9 cellular contexts compared by ENCODE assay signal in genomic region chr16:85025781-85026653, GRCh38. TPM values are rescaled to one million over a fixed set of nuclear protein-coding genes. Genes with fewer than 3 reads are reported as not detected.
DNase-seq lines count a peak whose midpoint lies in the region; ATAC-seq and TF ChIP-seq lines count a peak whose summit lies in the region.
"Had no signal": no experiment of that assay in that cellular context is flagged by ENCODE, and none has a peak within 500 bp of the region (broad histone marks: within the 10 kb centered on the region; RNA-seq: fewer than 3 reads in every experiment).

No MANE protein-coding gene starts in this region.

- peaks cover 7% of the 10 kb centered on the region; the same call in 1 of the 2 replicates for H3F3A ChIP-seq in OCI-LY1 (ENCODE audit: insufficient read depth, low read length)

- peaks cover 5% of the 10 kb centered on the region; the same call in 1 of the 2 replicates for H3K27me3 ChIP-seq in OCI-LY1 (ENCODE audit: insufficient read depth, low read length)
- H3K27me3 ChIP-seq in endodermal cell (ENCODE audit: control insufficient read depth, insufficient read depth, low read length, poor library complexity, severe bottlenecking), result peaks cover 13% of the 10 kb centered on the region

- no peaks in the 10 kb centered on the region for H3K36me3 ChIP-seq in HEK293 (ENCODE audit: control insufficient read depth in 2 of 2, insufficient read depth in 1 of 2, low read length in 2 of 2)
- H3K36me3 ChIP-seq in OCI-LY1 (ENCODE audit: insufficient read depth, low read length), result no peaks in the 10 kb centered on the region
- no peaks in the 10 kb centered on the region for H3K36me3 ChIP-seq in endodermal cell (ENCODE audit: control insufficient read depth, insufficient read depth, low read length)

- H3K27ac ChIP-seq in HEK293 (ENCODE audit: extremely low read depth, low read depth, low read length) (no peak overlapping the region), OCI-LY1 (ENCODE audit: low read depth, low read length, poor library complexity, severe bottlenecking) (no peak overlapping the region), endodermal cell (ENCODE audit: low read depth, low read length) (no peak overlapping the region)

- ATAC-seq in HG02981 (IDR thresholded peaks at IDR 0.05; ENCODE audit: unreplicated experiment), result no peak

- peak overlapping the region; percentile 28; the same call in 1 of the 2 replicates for H3K4me2 ChIP-seq in OCI-LY1 (ENCODE audit: low read length)

- CTCF ChIA-PET in HEK293 (lab: Yijun Ruan, JAX), result interaction anchor here (1.0 to 2.0 kb wide), 3 partner anchors 10 to 30 kb away, joined by 3 to 7 read pairs (median 6); no protein-coding TSS in a partner anchor
- CTCF ChIA-PET in GM10248 (lab: Yijun Ruan, JAX), result interaction anchor here (0.7 to 2.5 kb wide), 5 partner anchors 9 to 61 kb away, joined by 3 to 21 read pairs (median 5); no protein-coding TSS in a partner anchor

- 90 to 93% methylated on average over 6 to 8 of the region's 8 CpGs for WGBS in endodermal cell (ENCODE audit: insufficient coverage in 1 of 2, insufficient read length in 1 of 2), 2 experiments

- H3K9me2 ChIP-seq in OCI-LY1 (ENCODE audit: low read depth, low read length), result no peaks in the 10 kb centered on the region

- no peaks in the 10 kb centered on the region for H3K79me2 ChIP-seq in OCI-LY1 (ENCODE audit: insufficient read depth, low read length)

- H3K9ac ChIP-seq in OCI-LY1 (ENCODE audit: low read length), result peak overlapping the region; percentile 21; the same call in 1 of the 2 replicates
- H3K9ac ChIP-seq in endodermal cell (ENCODE audit: extremely low read depth, low read length, poor library complexity, severe bottlenecking), result no peak overlapping the region

- H2AFZ ChIP-seq in OCI-LY1 (ENCODE audit: low read length), result no peak overlapping the region

- H4K20me1 ChIP-seq in OCI-LY1 (ENCODE audit: insufficient read depth, low read length), result no peaks in the 10 kb centered on the region

- peaks cover 14% of the 10 kb centered on the region for H3K27me3 Mint-ChIP-seq in endodermal cell (ENCODE audit: insufficient read depth)
- H3K27me3 Mint-ChIP-seq in progenitor cell of endocrine pancreas, result peaks cover 9% of the 10 kb centered on the region

- DNase-seq in endodermal cell (no peak), progenitor cell of endocrine pancreas (ENCODE audit: low spot score, unreplicated experiment) (no peak), germinal center (ENCODE audit: low spot score) (no peak), GM10248 (ENCODE audit: extremely low spot score) (no peak)
- DNase-seq: head of caudate nucleus, NCI-H774 had no signal

- H3K4me1 ChIP-seq in HEK293 (ENCODE audit: control insufficient read depth, insufficient read depth, low read length) (peaks cover 16% of the 10 kb centered on the region), OCI-LY1 (ENCODE audit: insufficient read depth, low read length, severe bottlenecking) (peaks cover 35% of the 10 kb centered on the region), endodermal cell (ENCODE audit: control insufficient read depth, insufficient read depth, low read length) (no peaks in the 10 kb centered on the region)

- no peak overlapping the region for H3K27ac Mint-ChIP-seq in endodermal cell
- H3K27ac Mint-ChIP-seq in progenitor cell of endocrine pancreas, result no peak overlapping the region

- H3K9me3 ChIP-seq in HEK293 (ENCODE audit: control insufficient read depth, insufficient read depth, low read depth, low read length) (no peaks in the 10 kb centered on the region), OCI-LY1 (ENCODE audit: low read length) (0 out of 2 replicates have a peak, but pooled peaks cover 3% of the 10 kb centered on the region), endodermal cell (ENCODE audit: control insufficient read depth, low read length) (no peaks in the 10 kb centered on the region)

- H3K4me3 ChIP-seq in HEK293 (ENCODE audit: low read depth, low read length), result no peak overlapping the region
- no peak overlapping the region for H3K4me3 ChIP-seq in OCI-LY1 (ENCODE audit: low read depth, low read length, poor library complexity, severe bottlenecking)
- no peak overlapping the region for H3K4me3 ChIP-seq in endodermal cell (ENCODE audit: low read length)

- POLR2A ChIA-PET in HEK293 (lab: Yijun Ruan, JAX) (interaction anchor here (3.3 kb wide), 1 partner anchor 14 kb away, joined by 25 read pairs; the partner anchor contains the start of gene ZDHHC7), GM10248 (lab: Yijun Ruan, JAX) (no interaction called here)

- TF ChIP-seq CTCF in HEK293 (tag by site-specific recombination; IDR thresholded peaks at IDR 0.05), result no peak
- no peak for TF ChIP-seq CTCF in OCI-LY1 (IDR thresholded peaks at IDR 0.05; ENCODE audit: low read length)
- TF ChIP-seq CTCF in endodermal cell (conservative IDR thresholded peaks at IDR 0.05), result no peak
- no peak for TF ChIP-seq CTCF in progenitor cell of endocrine pancreas (IDR thresholded peaks at IDR 0.05; ENCODE audit: unreplicated experiment)
- no peak for TF ChIP-seq CTCF in GM10248 (IDR thresholded peaks at IDR 0.05; ENCODE audit: control extremely low read depth, extremely low read depth, low read depth, missing control alignments)

- H3K4me1 Mint-ChIP-seq in endodermal cell (peaks cover 19% of the 10 kb centered on the region), progenitor cell of endocrine pancreas (ENCODE audit: low read depth) (peaks cover 18% of the 10 kb centered on the region)

- H3K36me3 Mint-ChIP-seq in endodermal cell (ENCODE audit: low read depth) (no peaks in the 10 kb centered on the region), progenitor cell of endocrine pancreas (ENCODE audit: insufficient read depth) (no peaks in the 10 kb centered on the region)

- H3K4me3 Mint-ChIP-seq in endodermal cell (peak overlapping the region; percentile 76), progenitor cell of endocrine pancreas (ENCODE audit: low read depth) (peak overlapping the region; percentile 85)

- no peaks in the 10 kb centered on the region for H3K9me3 Mint-ChIP-seq in endodermal cell
- peaks cover 2% of the 10 kb centered on the region for H3K9me3 Mint-ChIP-seq in progenitor cell of endocrine pancreas (ENCODE audit: low read depth)

TF ChIP-seq in HEK293, 187 proteins besides CTCF, POLR2A, EP300 and RAD21:
- TF ChIP-seq ZNF473 (tag by site-specific recombination; IDR thresholded peaks at IDR 0.05) (no peak), ZNF341 (tag by site-specific recombination; IDR thresholded peaks at IDR 0.05; ENCODE audit: low read depth) (no peak), ZNF266 (tag by site-specific recombination; IDR thresholded peaks at IDR 0.05; ENCODE audit: low read depth) (no peak), ZNF157 (tag by site-specific recombination; IDR thresholded peaks at IDR 0.05) (no peak), KLF1 (tag by site-specific recombination; IDR thresholded peaks at IDR 0.05) (peak; percentile 51), ZNF394 (tag by site-specific recombination; IDR thresholded peaks at IDR 0.05; ENCODE audit: borderline replicate concordance) (no peak), ZNF112 (tag by site-specific recombination; IDR thresholded peaks at IDR 0.05) (no peak), KLF8 (tag by site-specific recombination; IDR thresholded peaks at IDR 0.05) (no peak)
- TF ChIP-seq, protein P1, sequence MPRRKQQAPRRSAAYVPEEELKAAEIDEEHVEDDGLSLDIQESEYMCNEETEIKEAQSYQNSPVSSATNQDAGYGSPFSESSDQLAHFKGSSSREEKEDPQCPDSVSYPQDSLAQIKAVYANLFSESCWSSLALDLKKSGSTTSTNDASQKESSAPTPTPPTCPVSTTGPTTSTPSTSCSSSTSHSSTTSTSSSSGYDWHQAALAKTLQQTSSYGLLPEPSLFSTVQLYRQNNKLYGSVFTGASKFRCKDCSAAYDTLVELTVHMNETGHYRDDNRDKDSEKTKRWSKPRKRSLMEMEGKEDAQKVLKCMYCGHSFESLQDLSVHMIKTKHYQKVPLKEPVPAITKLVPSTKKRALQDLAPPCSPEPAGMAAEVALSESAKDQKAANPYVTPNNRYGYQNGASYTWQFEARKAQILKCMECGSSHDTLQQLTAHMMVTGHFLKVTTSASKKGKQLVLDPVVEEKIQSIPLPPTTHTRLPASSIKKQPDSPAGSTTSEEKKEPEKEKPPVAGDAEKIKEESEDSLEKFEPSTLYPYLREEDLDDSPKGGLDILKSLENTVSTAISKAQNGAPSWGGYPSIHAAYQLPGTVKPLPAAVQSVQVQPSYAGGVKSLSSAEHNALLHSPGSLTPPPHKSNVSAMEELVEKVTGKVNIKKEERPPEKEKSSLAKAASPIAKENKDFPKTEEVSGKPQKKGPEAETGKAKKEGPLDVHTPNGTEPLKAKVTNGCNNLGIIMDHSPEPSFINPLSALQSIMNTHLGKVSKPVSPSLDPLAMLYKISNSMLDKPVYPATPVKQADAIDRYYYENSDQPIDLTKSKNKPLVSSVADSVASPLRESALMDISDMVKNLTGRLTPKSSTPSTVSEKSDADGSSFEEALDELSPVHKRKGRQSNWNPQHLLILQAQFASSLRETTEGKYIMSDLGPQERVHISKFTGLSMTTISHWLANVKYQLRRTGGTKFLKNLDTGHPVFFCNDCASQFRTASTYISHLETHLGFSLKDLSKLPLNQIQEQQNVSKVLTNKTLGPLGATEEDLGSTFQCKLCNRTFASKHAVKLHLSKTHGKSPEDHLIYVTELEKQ (tag by site-specific recombination; IDR thresholded peaks at IDR 0.05; ENCODE audit: borderline replicate concordance), result no peak

RNA-seq across cellular contexts. Expression of gene KIAA0513, which starts 1.6 kb away (rescaled TPM):
- 10 to 100 TPM in 1 of 2 donors, 1 to 10 TPM in 1; 9.2 to 16.0 TPM for total RNA-seq in endodermal cell
- polyA plus RNA-seq in endodermal cell (2013, experiment 1 of 2), result 7.4 TPM
- 6.7 TPM for polyA plus RNA-seq in endodermal cell (2013, experiment 2 of 2)
- 15.2 and 16.3 TPM in 2 replicates for total RNA-seq in progenitor cell of endocrine pancreas

RNA-seq across cellular contexts. Expression of gene ZDHHC7, which starts 14.7 kb away (rescaled TPM):
- total RNA-seq in endodermal cell (10 to 100 TPM; 58.7 to 61.8 TPM), progenitor cell of endocrine pancreas (67.3 TPM in 2 replicates)
- polyA plus RNA-seq in endodermal cell (2013, experiment 1 of 2), result 35.7 TPM
- 35.7 TPM for polyA plus RNA-seq in endodermal cell (2013, experiment 2 of 2)
